In the genomic region with DNA sequence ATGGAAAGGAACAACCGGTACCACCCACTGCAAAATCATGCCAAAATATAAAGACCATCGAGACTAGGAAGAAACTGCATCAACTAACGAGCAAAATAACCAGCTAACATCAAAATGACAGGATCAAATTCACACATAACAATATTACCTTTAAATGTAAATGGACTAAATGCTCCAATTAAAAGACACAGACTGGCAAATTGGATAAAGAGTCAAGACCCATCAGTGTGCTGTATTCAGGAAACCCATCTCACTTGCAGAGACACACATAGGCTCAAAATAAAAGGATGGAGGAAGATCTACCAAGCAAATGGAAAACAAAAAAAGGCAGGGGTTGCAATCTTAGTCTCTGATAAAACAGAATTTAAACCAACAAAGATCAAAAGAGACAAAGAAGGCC, we compare ENCODE assay signal across 2 cellular contexts.
DNase-seq lines count a peak whose midpoint lies in the region; ATAC-seq, FAIRE-seq and TF ChIP-seq lines count a peak whose summit lies in the region.
"Not testable (repeated sequence)": the region's sequence is repeated elsewhere in the genome, so short reads cannot be mapped to it uniquely, and the experiment has no call there.

No MANE protein-coding gene starts in this region.

- TF ChIP-seq POLR2A in K562 (conservative IDR thresholded peaks at IDR 0.05), result not testable (repeated sequence)

- CTCF ChIA-PET in HEK293 (lab: Yijun Ruan, JAX); K562 (lab: Yijun Ruan, JAX; ENCODE audit: low intra/inter-chr PET ratio): not testable (repeated sequence)

- in situ Hi-C loops in K562 (cut with MboI), result not testable (repeated sequence)

- not testable (repeated sequence) for TF ChIP-seq RAD21 in K562 (CRISPR knock-in tag; conservative IDR thresholded peaks at IDR 0.05 in 1 of 2, IDR thresholded peaks at IDR 0.05 in 1 of 2)

- H3K4me2 ChIP-seq in K562 (ENCODE audit: insufficient read depth, low read length), result not testable (repeated sequence)

- not testable (repeated sequence) for H3K27ac ChIP-seq in HEK293 (ENCODE audit: extremely low read depth, low read depth, low read length); K562 (ENCODE audit: extremely low read depth, low read depth, low read length)

- H3K9me3 ChIP-seq in HEK293 (ENCODE audit: control insufficient read depth, insufficient read depth, low read depth, low read length); K562 (replicated peaks; ENCODE audit: control insufficient read depth, insufficient read depth, low read depth, low read length): not testable (repeated sequence)

- WGBS in K562 (ENCODE audit: insufficient coverage, low coverage, missing lambda C conversion rate), result 0% methylated on average over 3 of the region's 3 CpGs

- H4K20me1 ChIP-seq in K562 (replicated peaks; ENCODE audit: control insufficient read depth, insufficient read depth, low read length), result not testable (repeated sequence)

- H3K4me1 ChIP-seq in HEK293 (ENCODE audit: control insufficient read depth, insufficient read depth, low read length); K562 (replicated peaks in 1 of 2; ENCODE audit: control insufficient read depth in 2 of 2, insufficient read depth in 2 of 2, low read length in 2 of 2): not testable (repeated sequence)

- TF ChIP-seq CTCF in HEK293 (tag by site-specific recombination; IDR thresholded peaks at IDR 0.05); K562 (IDR thresholded peaks at IDR 0.05 in 2 of 3, conservative IDR thresholded peaks at IDR 0.05 in 1 of 3; ENCODE audit: insufficient read depth in 2 of 3, low read depth in 1 of 3, low read length in 3 of 3): not testable (repeated sequence)

- not testable (repeated sequence) for H3K9ac ChIP-seq in K562 (ENCODE audit: insufficient read depth in 1 of 2, low read depth in 2 of 2, low read length in 2 of 2)

- TF ChIP-seq EP300 in K562 (IDR thresholded peaks at IDR 0.05; ENCODE audit: low read length), result not testable (repeated sequence)

- DNase-seq in K562 (ENCODE audit: extremely low read depth in 1 of 4, low spot score in 3 of 4), result not testable (repeated sequence)

- not testable (repeated sequence) for H3K79me2 ChIP-seq in K562 (ENCODE audit: control insufficient read depth, insufficient read depth, low read length)

- not testable (repeated sequence) for H3K36me3 ChIP-seq in HEK293 (ENCODE audit: control insufficient read depth in 2 of 2, insufficient read depth in 1 of 2, low read length in 2 of 2); K562 (ENCODE audit: control insufficient read depth, insufficient read depth, low read length)

- POLR2A ChIA-PET in HEK293 (lab: Yijun Ruan, JAX); K562 (lab: Yijun Ruan, JAX): not testable (repeated sequence)

- BruUV-seq in K562 (replicated peaks; lab: Mats Ljungman, UMichigan), result not testable (repeated sequence)

- not testable (repeated sequence) for H3K4me3 ChIP-seq in HEK293 (ENCODE audit: low read depth, low read length); K562

- not testable (repeated sequence) for H2AFZ ChIP-seq in K562 (ENCODE audit: low read depth, low read length)

- H3K27me3 ChIP-seq in K562 (ENCODE audit: control insufficient read depth in 2 of 2, insufficient read depth in 2 of 2, low read length in 2 of 2), result not testable (repeated sequence)

- FAIRE-seq in K562 (lab: Jason Lieb, UNC), result not testable (repeated sequence)

- ATAC-seq in K562, result not testable (repeated sequence)

- not testable (repeated sequence) for H3K9me1 ChIP-seq in K562 (ENCODE audit: control insufficient read depth, insufficient read depth, low read length)

- intact Hi-C loops in K562 (cut with micrococcal nuclease), result not testable (repeated sequence)

TF ChIP-seq in HEK293, 187 proteins besides CTCF, POLR2A, EP300 and RAD21:
- TF ChIP-seq ZNF529 (tag by site-specific recombination; IDR thresholded peaks at IDR 0.05; ENCODE audit: insufficient replicate concordance), result peak; percentile 53

TF ChIP-seq in K562, 482 proteins besides CTCF, POLR2A, EP300 and RAD21:
- peak; percentile 54 for TF ChIP-seq ZNF507 (tag; conservative IDR thresholded peaks at IDR 0.05)
TF ChIP-seq in K562: peak in this region for 1; not testable (repeated sequence) for 481.
